In genomic region chr16:2474877-2475412, GRCh38 we compare ENCODE assay signal across 8 cellular contexts. TPM values are rescaled to one million over a fixed set of nuclear protein-coding genes. Genes with fewer than 3 reads are reported as not detected.
DNase-seq lines count a peak whose midpoint lies in the region; ATAC-seq and TF ChIP-seq lines count a peak whose summit lies in the region.

Gene TBC1D24 (plus strand): TSS chr16:2475127. CDS start chr16:2496149, 21,022 bp downstream.

- H3K27ac Mint-ChIP-seq in activated CD4-positive, alpha-beta memory T cell treated with anti-CD3 and anti-CD28 coated beads, Interleukin-2, amount 10 ng/mL, durations not matched to agents 7 days and 5 days: peak within 1 kb of the TSS; percentile 59

- peak within 1 kb of the TSS; percentile 77 for H3K4me3 Mint-ChIP-seq in activated CD4-positive, alpha-beta memory T cell treated with anti-CD3 and anti-CD28 coated beads, Interleukin-2, amount 10 ng/mL, durations not matched to agents 7 days and 5 days

- H3K9me3 ChIP-seq in duodenal mucosa (ENCODE audit: control insufficient read depth in 1 of 2, low read length in 2 of 2) (no peaks in the 10 kb centered on the region), right lobe of liver (no peaks in the 10 kb centered on the region)

- peak within 1 kb of the TSS; percentile 22 for H3K27ac ChIP-seq in duodenal mucosa (ENCODE audit: low read depth, low read length)
- peak within 1 kb of the TSS; percentile 77 to 87 (median 77) for H3K27ac ChIP-seq in right lobe of liver

- H3K9ac ChIP-seq in duodenal mucosa (ENCODE audit: low read depth in 1 of 2, low read length in 2 of 2): peak within 1 kb of the TSS; percentile 48 to 70

- CTCF ChIA-PET in activated CD4-positive, alpha-beta memory T cell treated with anti-CD3 and anti-CD28 coated beads, Interleukin-2, amount 10 ng/mL, durations not matched to agents 7 days and 5 days (lab: Charles Lee): interaction anchor here (0.6 to 1.5 kb wide), 11 partner anchors 10 to 1278 kb away, joined by 3 to 6 read pairs (median 3); partner anchors contain the start of genes ATP6V0C and TEDC2

- no peak for TF ChIP-seq CTCF in right lobe of liver (IDR thresholded peaks at IDR 0.05)

- POLR2A ChIA-PET in activated CD4-positive, alpha-beta memory T cell treated with anti-CD3 and anti-CD28 coated beads, Interleukin-2, amount 10 ng/mL, durations not matched to agents 7 days and 5 days (lab: Charles Lee): interaction anchor here (0.6 to 2.1 kb wide), 6 partner anchors 10 to 45 kb away, joined by 3 to 13 read pairs (median 4); partner anchors contain the start of genes AMDHD2 and TEDC2

- peak; percentile 50 for DNase-seq in SKM-1 treated with dmso at 0.1 percent for 144 hours (lab: John Stamatoyannopoulos, UW; ENCODE audit: unreplicated experiment)
- DNase-seq in SKM-1 (lab: John Stamatoyannopoulos, UW; ENCODE audit: unreplicated experiment): no peak
- DNase-seq in NCI-H748 (lab: John Stamatoyannopoulos, UW; ENCODE audit: unreplicated experiment): peak; percentile 78
- DNase-seq in activated CD4-positive, alpha-beta memory T cell treated with anti-CD3 and anti-CD28 coated beads, Interleukin-2, amount 10 ng/mL, durations not matched to agents 7 days and 5 days: peak; percentile 83
- peak; percentile 90 to 91 (median 91) for DNase-seq in right lobe of liver
- peak; percentile 78 to 85 for DNase-seq in stimulated activated CD4-positive, alpha-beta T cell treated with anti-CD3 and anti-CD28 coated beads, Interleukin-2, amount 100 ng/mL, for 48 hours

- peak; percentile 51 for ATAC-seq in HG03097 (IDR thresholded peaks at IDR 0.05; ENCODE audit: low FRiP score, unreplicated experiment)
- ATAC-seq in right lobe of liver: peak; percentile 65 to 77 (median 70)

- no peaks in the 10 kb centered on the region for H3K36me3 ChIP-seq in duodenal mucosa (ENCODE audit: control insufficient read depth in 1 of 2, insufficient read depth in 2 of 2, low read length in 2 of 2)
- no peaks in the 10 kb centered on the region for H3K36me3 ChIP-seq in right lobe of liver

- peaks cover 6 to 15% of the 10 kb centered on the region in 2 donors for H3K4me1 ChIP-seq in duodenal mucosa (ENCODE audit: control insufficient read depth in 1 of 2, insufficient read depth in 2 of 2, low read length in 2 of 2)
- peaks cover 0 to 61% (median 24%) of the 10 kb centered on the region in 4 donors for H3K4me1 ChIP-seq in right lobe of liver

- H3K4me3 ChIP-seq in duodenal mucosa (ENCODE audit: low read depth in 1 of 2, low read length in 2 of 2) (peak within 1 kb of the TSS; percentile 74), right lobe of liver (peak within 1 kb of the TSS; percentile 76 to 89 (median 79))

- no peaks in the 10 kb centered on the region for H3K36me3 Mint-ChIP-seq in activated CD4-positive, alpha-beta memory T cell treated with anti-CD3 and anti-CD28 coated beads, Interleukin-2, amount 10 ng/mL, durations not matched to agents 7 days and 5 days (ENCODE audit: low read depth)

- WGBS in right lobe of liver (ENCODE audit: insufficient coverage, low coverage, low lambda C conversion rate, missing lambda C conversion rate): 0% methylated on average over 5 of the region's 77 CpGs

- H3K27me3 ChIP-seq in duodenal mucosa (ENCODE audit: control insufficient read depth in 1 of 2, insufficient read depth in 2 of 2, low read length in 2 of 2) (peaks cover 27 to 30% of the 10 kb centered on the region in 2 donors), right lobe of liver (no peaks in the 10 kb centered on the region)

- intact Hi-C loops in right lobe of liver (cut with DNase I): no loop called here

- peaks cover 23% of the 10 kb centered on the region for H3K27me3 Mint-ChIP-seq in activated CD4-positive, alpha-beta memory T cell treated with anti-CD3 and anti-CD28 coated beads, Interleukin-2, amount 10 ng/mL, durations not matched to agents 7 days and 5 days

- H3K4me1 Mint-ChIP-seq in activated CD4-positive, alpha-beta memory T cell treated with anti-CD3 and anti-CD28 coated beads, Interleukin-2, amount 10 ng/mL, durations not matched to agents 7 days and 5 days: peaks cover 20% of the 10 kb centered on the region

- no peaks in the 10 kb centered on the region for H3K9me3 Mint-ChIP-seq in activated CD4-positive, alpha-beta memory T cell treated with anti-CD3 and anti-CD28 coated beads, Interleukin-2, amount 10 ng/mL, durations not matched to agents 7 days and 5 days

- TF ChIP-seq POLR2A in right lobe of liver (IDR thresholded peaks at IDR 0.05): peak; percentile 72

RNA-seq across cellular contexts. Expression of gene TBC1D24, which starts in this region (rescaled TPM):
- 10 to 100 TPM; 11.4 to 13.7 TPM for total RNA-seq in activated CD4-positive, alpha-beta memory T cell treated with anti-CD3 and anti-CD28 coated beads, Interleukin-2, amount 10 ng/mL, durations not matched to agents 7 days and 5 days
- total RNA-seq in right lobe of liver: 10 to 100 TPM; 14.9 to 22.7 (median 17.5) TPM
